Comparison of ENCODE assay signal across 30 cellular contexts in the genomic region with DNA sequence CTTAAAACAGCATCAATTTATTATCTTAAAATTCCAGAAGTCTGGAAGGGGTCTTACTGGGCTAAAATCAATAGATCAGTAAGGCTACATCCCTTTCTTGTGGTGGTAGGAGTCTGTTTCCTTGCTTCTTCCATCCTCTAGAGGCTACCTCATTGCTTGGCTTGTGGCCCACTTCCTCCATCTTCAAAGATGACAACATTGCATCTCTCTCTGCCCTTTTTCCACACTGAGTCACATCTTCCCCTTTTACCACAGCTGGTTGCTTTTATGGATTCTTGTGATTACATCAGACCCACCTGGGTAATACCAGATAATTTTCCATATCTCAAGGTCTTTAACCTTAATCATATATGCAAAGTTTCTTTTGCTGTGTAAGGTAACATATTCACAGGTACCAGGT.
A peak's percentile ranks its signal among the peaks of the same experiment; 100 is the strongest.
DNase-seq lines count a peak whose midpoint lies in the region; ATAC-seq, FAIRE-seq and TF ChIP-seq lines count a peak whose summit lies in the region.
"Had no signal": no experiment of that assay in that cellular context is flagged by ENCODE, and none has a peak within 500 bp of the region (broad histone marks: within the 10 kb centered on the region; RNA-seq: fewer than 3 reads in every experiment).

No MANE protein-coding gene starts in this region.

- no peaks in the 10 kb centered on the region for H3K36me3 Mint-ChIP-seq in activated CD8-positive, alpha-beta T cell treated with anti-CD3 and anti-CD28 coated beads for 36 hours (ENCODE audit: low read depth)
- no peaks in the 10 kb centered on the region for H3K36me3 Mint-ChIP-seq in activated CD8-positive, alpha-beta T cell treated with anti-CD3 and anti-CD28 coated beads, Interleukin-2, amount 10 ng/mL, durations not matched to agents 7 days and 5 days (ENCODE audit: low read depth)
- H3K36me3 Mint-ChIP-seq: type B pancreatic cell had no signal

- POLR2A ChIA-PET in activated CD8-positive, alpha-beta T cell treated with anti-CD3 and anti-CD28 coated beads for 36 hours (lab: Charles Lee): no interaction called here
- POLR2A ChIA-PET in activated CD8-positive, alpha-beta T cell treated with anti-CD3 and anti-CD28 coated beads, Interleukin-2, amount 10 ng/mL, durations not matched to agents 7 days and 5 days (lab: Charles Lee): no interaction called here

- no peak for ATAC-seq in activated CD8-positive, alpha-beta T cell treated with anti-CD3 and anti-CD28 coated beads for 36 hours
- no peak for ATAC-seq in activated CD8-positive, alpha-beta T cell treated with anti-CD3 and anti-CD28 coated beads, Interleukin-2, amount 10 ng/mL, durations not matched to agents 7 days and 5 days
- ATAC-seq: activated T-cell treated with anti-CD3 and anti-CD28 coated beads, Interleukin-2, amount 50 U/mL, for 4 hours had no signal

- no peak for FAIRE-seq in urothelium cell line (lab: Jason Lieb, UNC)
- FAIRE-seq: endometrium, GM12891, TTC549 had no signal

- no peak overlapping the region for H3K4me3 ChIP-seq in NB4 (ENCODE audit: low read depth, low read length)
- H3K4me3 ChIP-seq: prostate gland had no signal

- no peaks in the 10 kb centered on the region for H3K9me3 Mint-ChIP-seq in activated CD8-positive, alpha-beta T cell treated with anti-CD3 and anti-CD28 coated beads for 36 hours
- no peaks in the 10 kb centered on the region for H3K9me3 Mint-ChIP-seq in activated CD8-positive, alpha-beta T cell treated with anti-CD3 and anti-CD28 coated beads, Interleukin-2, amount 10 ng/mL, durations not matched to agents 7 days and 5 days (ENCODE audit: insufficient read depth)

- peaks cover 2% of the 10 kb centered on the region for H3K4me1 Mint-ChIP-seq in activated CD8-positive, alpha-beta T cell treated with anti-CD3 and anti-CD28 coated beads for 36 hours (ENCODE audit: low read depth)
- no peaks in the 10 kb centered on the region for H3K4me1 Mint-ChIP-seq in activated CD8-positive, alpha-beta T cell treated with anti-CD3 and anti-CD28 coated beads, Interleukin-2, amount 10 ng/mL, durations not matched to agents 7 days and 5 days (ENCODE audit: low read depth)

- no peak overlapping the region for H3K4me3 Mint-ChIP-seq in activated CD8-positive, alpha-beta T cell treated with anti-CD3 and anti-CD28 coated beads for 36 hours
- no peak overlapping the region for H3K4me3 Mint-ChIP-seq in activated CD8-positive, alpha-beta T cell treated with anti-CD3 and anti-CD28 coated beads, Interleukin-2, amount 10 ng/mL, durations not matched to agents 7 days and 5 days
- H3K4me3 Mint-ChIP-seq: activated T-cell treated with anti-CD3 and anti-CD28 coated beads, Interleukin-2, amount 50 U/mL, for 4 hours; dendritic cell treated with granulocyte-macrophage colony-stimulating factor and Interleukin-4, amounts not matched to agents 40 ng/mL and 50 ng/mL, for 4 days; type B pancreatic cell had no signal

- H3K27me3 Mint-ChIP-seq in activated CD8-positive, alpha-beta T cell treated with anti-CD3 and anti-CD28 coated beads for 36 hours: no peaks in the 10 kb centered on the region
- H3K27me3 Mint-ChIP-seq in activated CD8-positive, alpha-beta T cell treated with anti-CD3 and anti-CD28 coated beads, Interleukin-2, amount 10 ng/mL, durations not matched to agents 7 days and 5 days (ENCODE audit: low read depth): no peaks in the 10 kb centered on the region
- H3K27me3 Mint-ChIP-seq: dendritic cell treated with granulocyte-macrophage colony-stimulating factor and Interleukin-4, amounts not matched to agents 40 ng/mL and 50 ng/mL, for 4 days had no signal

- H3K27ac Mint-ChIP-seq in activated CD8-positive, alpha-beta T cell treated with anti-CD3 and anti-CD28 coated beads for 36 hours: no peak overlapping the region
- H3K27ac Mint-ChIP-seq in activated CD8-positive, alpha-beta T cell treated with anti-CD3 and anti-CD28 coated beads, Interleukin-2, amount 10 ng/mL, durations not matched to agents 7 days and 5 days: no peak overlapping the region
- H3K27ac Mint-ChIP-seq: dendritic cell treated with granulocyte-macrophage colony-stimulating factor and Interleukin-4, amounts not matched to agents 40 ng/mL and 50 ng/mL, for 4 days; type B pancreatic cell had no signal

- DNase-seq in activated CD8-positive, alpha-beta T cell treated with anti-CD3 and anti-CD28 coated beads for 36 hours: peak; percentile 14
- DNase-seq in activated CD8-positive, alpha-beta T cell treated with anti-CD3 and anti-CD28 coated beads, Interleukin-2, amount 10 ng/mL, durations not matched to agents 7 days and 5 days: no peak
- DNase-seq in NB4 (ENCODE audit: low read depth): peak; percentile 8
- peak; percentile 2 for DNase-seq in dermis blood vessel endothelial cell
- DNase-seq in urothelium cell line (ENCODE audit: low spot score): peak; percentile 4
- no peak for DNase-seq in stimulated activated CD4-positive, alpha-beta T cell treated with anti-CD3 and anti-CD28 coated beads, Interleukin-15, amount 100 ng/mL, for 24 hours
- DNase-seq in activated T-cell treated with anti-CD3 and anti-CD28 coated beads for 4 hours: no peak
- no peak for DNase-seq in T1000 (lab: John Stamatoyannopoulos, UW)
- DNase-seq: activated CD4-positive, CD25-positive, alpha-beta regulatory T cell treated with anti-CD3 and anti-CD28 coated beads, Interleukin-2, amount 50 U/mL, for 72 hours; activated naive CD4-positive, alpha-beta T cell; activated T-cell treated with anti-CD3 and anti-CD28 coated beads, Interleukin-2, amount 50 U/mL, for 4 hours; amniotic stem cell; BE2C; caudate nucleus; DND-41; H7; head of caudate nucleus; NCI-H1105 treated with DMSO at 0.1 percent for 48 hours; NCI-H2081; NCI-H345; NCI-H82; OCI-M1; SHP77; stimulated activated CD8-positive, alpha-beta memory T cell treated with anti-CD3 and anti-CD28 coated beads, Interleukin-4, amount 100 ng/mL, for 48 hours had no signal

- TF ChIP-seq CTCF in activated CD8-positive, alpha-beta T cell treated with anti-CD3 and anti-CD28 coated beads for 36 hours (IDR thresholded peaks at IDR 0.05): no peak
- TF ChIP-seq CTCF in NB4 (IDR thresholded peaks at IDR 0.05; ENCODE audit: low read depth, low read length): no peak

- TF ChIP-seq POLR2A in NB4 (IDR thresholded peaks at IDR 0.05; ENCODE audit: extremely low read depth, insufficient read length): no peak

- CTCF ChIA-PET in activated CD8-positive, alpha-beta T cell treated with anti-CD3 and anti-CD28 coated beads for 36 hours (lab: Charles Lee): no interaction called here
- CTCF ChIA-PET in activated CD8-positive, alpha-beta T cell treated with anti-CD3 and anti-CD28 coated beads, Interleukin-2, amount 10 ng/mL, durations not matched to agents 7 days and 5 days (lab: Charles Lee): no interaction called here

- intact Hi-C loops in activated CD8-positive, alpha-beta T cell treated with anti-CD3 and anti-CD28 coated beads for 36 hours (cut with micrococcal nuclease): no loop called here

Comparison
In these comparisons a context has a peak if more than half of its experiments do, and no peak if none do; other contexts are left out.
1. DNase-seq: peak in activated CD8-positive, alpha-beta T cell treated with anti-CD3 and anti-CD28 coated beads for 36 hours (single experiment), NB4 (single experiment), dermis blood vessel endothelial cell (single experiment) and urothelium cell line (single experiment); none in activated CD8-positive, alpha-beta T cell treated with anti-CD3 and anti-CD28 coated beads, Interleukin-2, amount 10 ng/mL, durations not matched to agents 7 days and 5 days (single experiment), stimulated activated CD4-positive, alpha-beta T cell treated with anti-CD3 and anti-CD28 coated beads, Interleukin-15, amount 100 ng/mL, for 24 hours (single experiment), activated T-cell treated with anti-CD3 and anti-CD28 coated beads for 4 hours (single experiment) and T1000 (single experiment).